In the genomic region with DNA sequence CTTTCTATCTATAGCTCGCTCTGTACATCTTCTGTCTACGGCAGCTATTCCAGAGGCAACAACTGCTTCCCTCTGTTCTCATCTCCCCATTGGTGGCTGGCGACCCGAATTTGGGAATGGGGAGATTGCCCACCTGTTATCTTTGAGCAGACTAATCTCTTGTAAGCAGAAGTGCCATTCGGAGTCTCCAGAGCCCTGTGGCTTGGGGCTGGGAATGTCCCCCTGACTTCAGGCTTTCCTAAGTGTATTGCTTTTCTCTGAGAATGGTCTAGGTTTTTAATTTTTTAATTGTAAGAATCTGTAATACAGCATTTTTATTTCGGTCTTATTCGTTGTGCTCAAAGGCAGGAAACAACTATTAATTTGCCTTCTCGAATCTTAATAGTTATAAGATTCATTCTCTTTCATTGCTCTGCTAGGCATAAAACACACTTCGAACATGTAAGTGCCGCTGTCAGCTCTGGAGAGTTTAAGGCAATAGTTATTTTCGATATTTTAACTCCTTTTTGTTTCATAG, we compare ENCODE assay signal across 8 cellular contexts. TPM values are rescaled to one million over a fixed set of nuclear protein-coding genes. Genes with fewer than 3 reads are reported as not detected.
DNase-seq lines count a peak whose midpoint lies in the region; ATAC-seq, FAIRE-seq and TF ChIP-seq lines count a peak whose summit lies in the region.

No MANE protein-coding gene starts in this region.

- H3K4me1 ChIP-seq in A549 = peaks cover 8% of the 10 kb centered on the region; the same call in 1 of the 3 replicates
- peaks cover 14% of the 10 kb centered on the region; the same call in 1 of the 2 replicates for H3K4me1 ChIP-seq in HUES6 (ENCODE audit: control insufficient read depth, insufficient read depth, low read length)

- H3K9ac ChIP-seq in HUES6 (ENCODE audit: low read length) = peak overlapping the region; percentile 88

- WGBS in A549 (ENCODE audit: missing lambda C conversion rate) = 2% methylated on average over 11 of the region's 11 CpGs

- in situ Hi-C loops in astrocyte of the spinal cord (cut with HindIII; ENCODE audit: low sequenced_read_pairs) = no loop called here

- H3K4me3 ChIP-seq in A549 (peak overlapping the region; percentile 94), HUES6 (ENCODE audit: low read depth, low read length) (peak overlapping the region; percentile 84), astrocyte of the spinal cord (ENCODE audit: low read depth, low read length) (peak overlapping the region; percentile 85)

- no peak for TF ChIP-seq RAD21 in A549 (conservative IDR thresholded peaks at IDR 0.05 in 1 of 2, IDR thresholded peaks at IDR 0.05 in 1 of 2)

- H3K36me3 ChIP-seq in HUES6 (ENCODE audit: control insufficient read depth, insufficient read depth, low read length) = peaks cover 8% of the 10 kb centered on the region

- peak; percentile 32 to 37; a peak in 4 of 6 replicates for ATAC-seq in A549
- ATAC-seq in GM18870 (IDR thresholded peaks at IDR 0.05; ENCODE audit: unreplicated experiment) = peak; percentile 7

- POLR2A ChIA-PET in A549 (lab: Yijun Ruan, JAX) = no interaction called here

- no peaks in the 10 kb centered on the region for H3K9me3 ChIP-seq in A549
- H3K9me3 ChIP-seq in HUES6 (ENCODE audit: control insufficient read depth, insufficient read depth, low read depth, low read length) = no peaks in the 10 kb centered on the region

- H3K27ac ChIP-seq in A549 = peak overlapping the region; percentile 78 to 94
- H3K27ac ChIP-seq in HUES6 (ENCODE audit: low read depth, low read length) = peak overlapping the region; percentile 66; the same call in 1 of the 2 replicates

- peak overlapping the region; percentile 76 for H3K4me2 ChIP-seq in A549

- CTCF ChIA-PET in A549 (lab: Yijun Ruan, JAX) = no interaction called here

- DNase-seq in A549 (ENCODE audit: low read depth in 1 of 2, low spot score in 1 of 2) (no peak), astrocyte of the spinal cord (ENCODE audit: low read depth, low spot score) (peak; percentile 41), kidney tubule cell (ENCODE audit: low spot score) (peak; percentile 6), superior temporal gyrus (ENCODE audit: extremely low spot score) (peak; percentile 71), NCI-H2107 treated with DMSO at 0.1 percent for 48 hours (lab: John Stamatoyannopoulos, UW; ENCODE audit: unreplicated experiment) (no peak), activated gamma-delta T cell (lab: John Stamatoyannopoulos, UW) (no peak)

- TF ChIP-seq POLR2A in A549 (IDR thresholded peaks at IDR 0.05; ENCODE audit: low read length) = no peak

- H3K27me3 ChIP-seq in HUES6 (ENCODE audit: control insufficient read depth, insufficient read depth, low read length) = no peaks in the 10 kb centered on the region

- FAIRE-seq in A549 (lab: Jason Lieb, UNC) = no peak

- TF ChIP-seq CTCF in A549 (IDR thresholded peaks at IDR 0.05) (no peak), astrocyte of the spinal cord (IDR thresholded peaks at IDR 0.05; ENCODE audit: low read depth, low read length) (no peak)

- no peak for TF ChIP-seq EP300 in A549 (IDR thresholded peaks at IDR 0.05)

TF ChIP-seq in A549, 52 proteins besides CTCF, POLR2A, EP300 and RAD21:
- TF ChIP-seq ZSCAN20 (CRISPR knock-in tag; IDR thresholded peaks at IDR 0.05) (no peak), ZFP36 (IDR thresholded peaks at IDR 0.05; ENCODE audit: borderline replicate concordance, partially characterized antibody) (no peak), HEYL (CRISPR knock-in tag; IDR thresholded peaks at IDR 0.05) (no peak), RFX5 (IDR thresholded peaks at IDR 0.05) (no peak), TP53 (CRISPR knock-in tag; IDR thresholded peaks at IDR 0.05) (no peak)

RNA-seq across cellular contexts. Expression of a gene that starts 0.4 kb away (rescaled TPM):
- polyA plus RNA-seq in A549 (2011; rRNA removed) (7.0 and 7.4 TPM in 2 replicates), A549 (2017; fragmentation: RNase III; extraction: RNeasy Plus Mini Kit Qiagen cat#74134 plus additional on column Dnase treatment) (4.9 to 5.7 TPM (median 5.5 TPM) in 3 replicates)
- polyA plus RNA-seq in A549 (2012; cell fraction: cytosol; rRNA removed) = 0.86 and 0.91 TPM in 2 replicates
- polyA plus RNA-seq in A549 (2012; cell fraction: nucleus; rRNA removed) = 1.00 and 1.4 TPM in 2 replicates
- 5.0 and 5.6 TPM in 2 replicates for polyA minus RNA-seq in A549 (2011; rRNA and poly(A)+ RNA removed)

Comparison
In these comparisons a context has a peak if more than half of its experiments do, and no peak if none do; other contexts are left out.
1. DNase-seq: peak in astrocyte of the spinal cord (single experiment), kidney tubule cell (single experiment) and superior temporal gyrus (single experiment); none in A549 (0 of 2), NCI-H2107 treated with DMSO at 0.1 percent for 48 hours (single experiment) and activated gamma-delta T cell (single experiment).
2. Peak in every context shown above with its lines, with median percentiles within 50 percentile points of each other: H3K4me3 ChIP-seq.